14 cellular contexts compared by ENCODE assay signal in genomic region chr18:62832282-62832681, GRCh38.
A peak's percentile ranks its signal among the peaks of the same experiment; 100 is the strongest.
DNase-seq lines count a peak whose midpoint lies in the region; ATAC-seq, FAIRE-seq and TF ChIP-seq lines count a peak whose summit lies in the region.
"Had no signal": no experiment of that assay in that cellular context is flagged by ENCODE, and none has a peak within 500 bp of the region (broad histone marks: within the 10 kb centered on the region; RNA-seq: fewer than 3 reads in every experiment).

No MANE protein-coding gene starts in this region.

- H3K4me3 ChIP-seq in lower lobe of right lung, result no peak overlapping the region
- H3K4me3 ChIP-seq: left ventricle myocardium inferior had no signal

- peaks cover 21% of the 10 kb centered on the region for H3K4me1 ChIP-seq in lower lobe of right lung

- TF ChIP-seq CTCF in D721Med (IDR thresholded peaks at IDR 0.05; ENCODE audit: insufficient read depth, missing control alignments) (no peak), endothelial cell (IDR thresholded peaks at IDR 0.05; ENCODE audit: unreplicated experiment) (no peak), lower lobe of right lung (IDR thresholded peaks at IDR 0.05) (no peak)

- H3K4me3 Mint-ChIP-seq in endothelial cell (ENCODE audit: unreplicated experiment), result peak overlapping the region; percentile 1
- H3K4me3 Mint-ChIP-seq: dendritic cell treated with granulocyte-macrophage colony-stimulating factor and Interleukin-4, amounts not matched to agents 40 ng/mL and 50 ng/mL, for 4 days; HFFc6 had no signal

- no peaks in the 10 kb centered on the region for H3K9me3 ChIP-seq in lower lobe of right lung
- H3K9me3 ChIP-seq: left ventricle myocardium inferior had no signal

- no peaks in the 10 kb centered on the region for H3K9me3 Mint-ChIP-seq in endothelial cell (ENCODE audit: unreplicated experiment)
- H3K9me3 Mint-ChIP-seq: dendritic cell treated with granulocyte-macrophage colony-stimulating factor and Interleukin-4, amounts not matched to agents 40 ng/mL and 50 ng/mL, for 4 days; HFFc6 had no signal

- intact Hi-C loops in lower lobe of right lung (cut with DNase I), result no loop called here

- FAIRE-seq in D721Med (lab: Jason Lieb, UNC), result peak; percentile 99

- peak overlapping the region; percentile 84 for H3K27ac Mint-ChIP-seq in endothelial cell (ENCODE audit: unreplicated experiment)
- H3K27ac Mint-ChIP-seq: dendritic cell treated with granulocyte-macrophage colony-stimulating factor and Interleukin-4, amounts not matched to agents 40 ng/mL and 50 ng/mL, for 4 days; HFFc6 had no signal

- H3K27ac ChIP-seq in lower lobe of right lung, result no peak overlapping the region
- H3K27ac ChIP-seq: left ventricle myocardium inferior had no signal

- no peaks in the 10 kb centered on the region for H3K36me3 ChIP-seq in lower lobe of right lung

- H3K4me1 Mint-ChIP-seq in endothelial cell (ENCODE audit: unreplicated experiment), result peaks cover 67% of the 10 kb centered on the region

- no peak for DNase-seq in D721Med (ENCODE audit: insufficient read length, low spot score)
- DNase-seq in NCI-H146 treated with DMSO at 0.1 percent for 48 hours (lab: John Stamatoyannopoulos, UW; ENCODE audit: unreplicated experiment), result peak; percentile 25
- no peak for DNase-seq in endothelial cell (ENCODE audit: low spot score)
- DNase-seq in lower lobe of right lung, result no peak
- no peak for DNase-seq in amygdala (lab: John Stamatoyannopoulos, UW)
- DNase-seq: activated CD8-positive, alpha-beta memory T cell treated with anti-CD3 and anti-CD28 coated beads, Interleukin-2, amount 50 U/mL, for 4 hours; EL; HFFc6; left ventricle myocardium inferior; stimulated activated CD4-positive, alpha-beta T cell treated with anti-CD3 and anti-CD28 coated beads, Interleukin-12 subunit alpha, Interleukin-12 subunit beta, amount 100 ng/mL, for 4 hours had no signal

- ATAC-seq in GM21786 (IDR thresholded peaks at IDR 0.05; ENCODE audit: unreplicated experiment) (peak; percentile 41), GM21381 (IDR thresholded peaks at IDR 0.05; ENCODE audit: unreplicated experiment) (no peak), lower lobe of right lung (no peak), GM21825 (IDR thresholded peaks at IDR 0.05; ENCODE audit: unreplicated experiment) (no peak)

- H3K27me3 ChIP-seq in lower lobe of right lung (ENCODE audit: low read depth), result no peaks in the 10 kb centered on the region

- H3K27me3 Mint-ChIP-seq in endothelial cell (ENCODE audit: unreplicated experiment), result peaks cover 4% of the 10 kb centered on the region
- H3K27me3 Mint-ChIP-seq: dendritic cell treated with granulocyte-macrophage colony-stimulating factor and Interleukin-4, amounts not matched to agents 40 ng/mL and 50 ng/mL, for 4 days had no signal

- peaks cover 10% of the 10 kb centered on the region for H3K36me3 Mint-ChIP-seq in endothelial cell (ENCODE audit: low read depth, unreplicated experiment)
